Comparison of ENCODE assay signal across 9 cellular contexts in genomic region chr9:90827181-90827866, GRCh38. TPM values are rescaled to one million over a fixed set of nuclear protein-coding genes. Genes with fewer than 3 reads are reported as not detected.
DNase-seq lines count a peak whose midpoint lies in the region; ATAC-seq and TF ChIP-seq lines count a peak whose summit lies in the region.
"Had no signal": no experiment of that assay in that cellular context is flagged by ENCODE, and none has a peak within 500 bp of the region (broad histone marks: within the 10 kb centered on the region; RNA-seq: fewer than 3 reads in every experiment).

No MANE protein-coding gene starts in this region.

- CTCF ChIA-PET in OCI-LY7 (lab: Charles Lee; ENCODE audit: unreplicated experiment), result interaction anchor here (0.9 to 1.4 kb wide), 2 partner anchors 13 to 23 kb away, joined by 3 to 4 read pairs; no protein-coding TSS in a partner anchor

- H3K4me2 ChIP-seq in OCI-LY7 (ENCODE audit: low read length), result peak overlapping the region; percentile 92

- TF ChIP-seq CTCF in OCI-LY7 (conservative IDR thresholded peaks at IDR 0.05; ENCODE audit: low read length) (no peak), osteocyte (IDR thresholded peaks at IDR 0.05) (no peak)

- POLR2A ChIA-PET in OCI-LY7 (lab: Charles Lee), result interaction anchor here (0.9 to 7.8 kb wide), 10 partner anchors 12 to 45 kb away, joined by 3 to 94 read pairs (median 10); partner anchors contain the start of gene SYK

- no peaks in the 10 kb centered on the region for H3K27me3 ChIP-seq in SJCRH30

- no peak overlapping the region for H3K4me3 Mint-ChIP-seq in osteocyte (ENCODE audit: unreplicated experiment)
- H3K4me3 Mint-ChIP-seq in activated T-cell treated with anti-CD3 and anti-CD28 coated beads, Interleukin-2, amount 50 U/mL, for 24 hours, result no peak overlapping the region
- H3K4me3 Mint-ChIP-seq: nephron had no signal

- DNase-seq in OCI-LY7 (ENCODE audit: low spot score) (peak; percentile 91), osteocyte (ENCODE audit: extremely low spot score, unreplicated experiment) (peak; percentile 19), SJCRH30 (no peak), cerebellum (ENCODE audit: low spot score) (no peak)
- no peak for DNase-seq in activated T-cell treated with anti-CD3 and anti-CD28 coated beads, Interleukin-2, amount 50 U/mL, for 24 hours
- DNase-seq: substantia nigra had no signal

- ATAC-seq in GM19351 (IDR thresholded peaks at IDR 0.05; ENCODE audit: unreplicated experiment) (peak; percentile 63), HG02970 (IDR thresholded peaks at IDR 0.05; ENCODE audit: low FRiP score, unreplicated experiment) (peak; percentile 34)

- H3K4me3 ChIP-seq in OCI-LY7 (ENCODE audit: low read depth, low read length, poor library complexity, severe bottlenecking) (peak overlapping the region; percentile 73), SJCRH30 (no peak overlapping the region)

- BruUV-seq in OCI-LY7 (replicated peaks; lab: Mats Ljungman, UMichigan), result TSS peak; percentile 76

- no peaks in the 10 kb centered on the region for H3K9me2 ChIP-seq in OCI-LY7 (ENCODE audit: insufficient read depth, low read length)

- no peak overlapping the region for H3K27ac Mint-ChIP-seq in osteocyte (ENCODE audit: unreplicated experiment)
- H3K27ac Mint-ChIP-seq in activated T-cell treated with anti-CD3 and anti-CD28 coated beads, Interleukin-2, amount 50 U/mL, for 24 hours, result no peak overlapping the region
- H3K27ac Mint-ChIP-seq: nephron had no signal

- peaks cover 67% of the 10 kb centered on the region for H3K4me1 ChIP-seq in OCI-LY7 (ENCODE audit: insufficient read depth, low read length, poor library complexity, severe bottlenecking)
- H3K4me1 ChIP-seq in SJCRH30, result no peaks in the 10 kb centered on the region

- no peaks in the 10 kb centered on the region for H3K4me1 Mint-ChIP-seq in osteocyte (ENCODE audit: unreplicated experiment)
- no peaks in the 10 kb centered on the region for H3K4me1 Mint-ChIP-seq in activated T-cell treated with anti-CD3 and anti-CD28 coated beads, Interleukin-2, amount 50 U/mL, for 24 hours (ENCODE audit: low read depth)

- H3K36me3 ChIP-seq in OCI-LY7 (ENCODE audit: insufficient read depth, low read length) (peaks cover 68% of the 10 kb centered on the region), SJCRH30 (no peaks in the 10 kb centered on the region)

- no peaks in the 10 kb centered on the region for H3K36me3 Mint-ChIP-seq in osteocyte (ENCODE audit: unreplicated experiment)
- no peaks in the 10 kb centered on the region for H3K36me3 Mint-ChIP-seq in activated T-cell treated with anti-CD3 and anti-CD28 coated beads, Interleukin-2, amount 50 U/mL, for 24 hours (ENCODE audit: low read depth)

- H3K27me3 Mint-ChIP-seq in osteocyte (ENCODE audit: unreplicated experiment), result peaks cover 33% of the 10 kb centered on the region
- peaks cover 35% of the 10 kb centered on the region for H3K27me3 Mint-ChIP-seq in activated T-cell treated with anti-CD3 and anti-CD28 coated beads, Interleukin-2, amount 50 U/mL, for 24 hours

- H3K79me2 ChIP-seq in OCI-LY7 (ENCODE audit: insufficient read depth, low read depth, low read length), result peaks cover 91% of the 10 kb centered on the region

- intact Hi-C loops in OCI-LY7 (cut with micrococcal nuclease; ENCODE audit: unreplicated experiment), result loop anchor here (1.0 kb wide), 3 partner anchors 12 to 53 kb away; no protein-coding TSS in a partner anchor

- peaks cover 32% of the 10 kb centered on the region for H3K9me3 ChIP-seq in OCI-LY7 (ENCODE audit: low read length)
- H3K9me3 ChIP-seq in SJCRH30 (replicated peaks), result no peaks in the 10 kb centered on the region

- H3K9me3 Mint-ChIP-seq in osteocyte (ENCODE audit: unreplicated experiment), result peaks cover 7% of the 10 kb centered on the region
- no peaks in the 10 kb centered on the region for H3K9me3 Mint-ChIP-seq in activated T-cell treated with anti-CD3 and anti-CD28 coated beads, Interleukin-2, amount 50 U/mL, for 24 hours

- H3K27ac ChIP-seq in OCI-LY7 (ENCODE audit: low read depth, low read length, poor library complexity, severe bottlenecking) (peak overlapping the region; percentile 91), SJCRH30 (no peak overlapping the region)

- H4K20me1 ChIP-seq in OCI-LY7 (ENCODE audit: insufficient read depth, low read length), result no peaks in the 10 kb centered on the region

- H2AFZ ChIP-seq in OCI-LY7 (ENCODE audit: low read length), result no peak overlapping the region

RNA-seq across cellular contexts. Expression of gene SYK, which starts 25.7 kb away (rescaled TPM):
- total RNA-seq in OCI-LY7 (2014; rRNA removed; shearing (Covaris generic)), result 106 and 112 TPM in 2 replicates
- total RNA-seq in OCI-LY7 (2022) (175 and 201 TPM in 2 replicates), osteocyte (not detected in 2 replicates), cerebellum (1.5 TPM)
- total RNA-seq in SJCRH30 (2014; rRNA removed; shearing (Covaris generic)), result not detected in 2 replicates

Comparison
In these comparisons a context has a peak if more than half of its experiments do, and no peak if none do; other contexts are left out.
1. DNase-seq: peak in OCI-LY7 (single experiment) and osteocyte (single experiment); none in SJCRH30 (0 of 2), activated T-cell treated with anti-CD3 and anti-CD28 coated beads, Interleukin-2, amount 50 U/mL, for 24 hours (single experiment) and cerebellum (single experiment).
2. RNA of gene SYK, which starts 25.7 kb away (total RNA-seq): 106 to 201 TPM in OCI-LY7; 1.5 TPM in cerebellum (single experiment), not detected in osteocyte and not detected in SJCRH30; every median in the first group is over 10 times any median in the second.